8 cellular contexts compared by ENCODE assay signal in the genomic region with DNA sequence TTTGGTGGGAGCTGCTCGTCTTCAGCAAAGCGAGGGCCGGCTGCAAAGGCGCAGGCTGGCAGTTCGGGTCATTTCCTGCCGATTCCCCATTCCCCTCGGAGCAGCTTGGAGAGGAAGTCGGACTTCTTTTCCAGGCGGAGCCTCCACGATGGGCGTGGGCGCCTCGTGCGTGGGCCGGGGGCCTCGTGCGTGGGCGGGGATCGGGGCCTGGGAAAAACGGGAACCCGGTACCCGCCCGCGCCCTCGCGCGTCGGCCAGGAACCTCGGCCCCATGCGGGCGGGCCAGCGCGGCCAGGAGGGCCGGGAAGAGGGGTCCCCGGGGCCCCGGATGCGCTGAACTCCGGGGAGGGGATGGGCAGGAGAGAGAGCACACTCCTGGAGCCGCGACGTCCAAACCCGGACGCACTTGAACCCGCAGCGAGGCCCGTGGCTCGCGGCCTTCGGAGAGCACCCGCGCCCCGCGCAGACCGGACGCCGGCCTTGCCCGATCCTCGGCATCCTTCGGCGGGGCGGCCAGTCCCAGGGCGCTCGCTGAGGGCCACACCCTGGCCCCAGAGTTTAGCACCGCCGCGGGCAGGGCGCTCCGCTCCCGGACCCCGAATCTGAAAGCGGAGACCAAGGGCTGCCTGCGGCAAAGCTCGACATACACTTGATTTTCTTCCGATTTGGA.
DNase-seq lines count a peak whose midpoint lies in the region; ATAC-seq and TF ChIP-seq lines count a peak whose summit lies in the region.

No MANE protein-coding gene starts in this region.

- ATAC-seq in HG02678 (IDR thresholded peaks at IDR 0.05; ENCODE audit: unreplicated experiment): peak; percentile 31
- ATAC-seq in left lobe of liver: peak; percentile 61
- ATAC-seq in stimulated activated naive CD8-positive, alpha-beta T cell treated with anti-CD3 and anti-CD28 coated beads, Interleukin-15, amount 100 ng/mL, for 72 hours: peak; percentile 64

- no peak overlapping the region for H3K9ac ChIP-seq in mammary epithelial cell (ENCODE audit: insufficient read depth, low read length)

- intact Hi-C loops in mammary epithelial cell (cut with micrococcal nuclease): loop anchor here (1.0 kb wide), 6 partner anchors 83 to 510 kb away; partner anchors contain the start of gene MTX2

- no peaks in the 10 kb centered on the region for H4K20me1 ChIP-seq in mammary epithelial cell (ENCODE audit: insufficient read depth, low read length)

- BruUV-seq in mammary epithelial cell (replicated peaks; lab: Mats Ljungman, UMichigan): no TSS peak

- peaks cover 45% of the 10 kb centered on the region for H3K27me3 Mint-ChIP-seq in stimulated activated naive CD8-positive, alpha-beta T cell treated with anti-CD3 and anti-CD28 coated beads, Interleukin-15, amount 100 ng/mL, for 72 hours

- no peak for TF ChIP-seq CTCF in mammary epithelial cell (conservative IDR thresholded peaks at IDR 0.05 in 1 of 2, IDR thresholded peaks at IDR 0.05 in 1 of 2; ENCODE audit: extremely low read depth in 1 of 2, insufficient read depth in 1 of 2, low read depth in 1 of 2, low read length in 2 of 2)

- H3K4me3 ChIP-seq in mammary epithelial cell (replicated peaks in 1 of 3; ENCODE audit: insufficient read depth in 1 of 3, low read depth in 2 of 3, low read length in 3 of 3): peak overlapping the region; percentile 61 to 87 (median 81)

- peak overlapping the region; percentile 73 to 74 for H3K4me3 Mint-ChIP-seq in stimulated activated naive CD8-positive, alpha-beta T cell treated with anti-CD3 and anti-CD28 coated beads, Interleukin-15, amount 100 ng/mL, for 72 hours

- CTCF ChIA-PET in mammary epithelial cell (lab: Charles Lee; ENCODE audit: low non-redundant PET): no interaction called here

- no peaks in the 10 kb centered on the region for H3K36me3 ChIP-seq in mammary epithelial cell (ENCODE audit: insufficient read depth, low read length)

- in situ Hi-C loops in mammary epithelial cell (cut with MboI; ENCODE audit: low sequenced_read_pairs in 2 of 2): loop anchor here (5.0 to 25.0 kb wide), 3 partner anchors 175 to 513 kb away; partner anchors contain the start of genes HOXD8 (in 2 of the 2) and HOXD9 (in 1 of the 2)

- peaks cover 3% of the 10 kb centered on the region for H3K27me3 ChIP-seq in mammary epithelial cell (ENCODE audit: insufficient read depth, low read length)

- H3K4me1 Mint-ChIP-seq in stimulated activated naive CD8-positive, alpha-beta T cell treated with anti-CD3 and anti-CD28 coated beads, Interleukin-15, amount 100 ng/mL, for 72 hours: no peaks in the 10 kb centered on the region

- no peaks in the 10 kb centered on the region for H3K9me3 ChIP-seq in mammary epithelial cell (replicated peaks; ENCODE audit: insufficient read depth, low read length)

- H2AFZ ChIP-seq in mammary epithelial cell (ENCODE audit: low read depth, low read length): peak overlapping the region; percentile 93

- no peaks in the 10 kb centered on the region for H3K79me2 ChIP-seq in mammary epithelial cell (ENCODE audit: insufficient read depth, low read length)

- WGBS in mammary epithelial cell (ENCODE audit: low coverage, missing lambda C conversion rate): 7% methylated on average over 14 of the region's 74 CpGs

- dilution Hi-C loops in mammary epithelial cell (cut with HindIII; ENCODE audit: low sequenced_read_pairs): loop anchor here (10.0 kb wide), 1 partner anchor 503 kb away; no protein-coding TSS in a partner anchor

- DNase-seq in activated naive CD4-positive, alpha-beta T cell treated with Interleukin-2 at 50 U/mL for 16 hours: peak; percentile 8
- no peak for DNase-seq in activated naive CD4-positive, alpha-beta T cell (lab: John Stamatoyannopoulos, UW)
- DNase-seq in NCI-H69 (lab: John Stamatoyannopoulos, UW) (peak; percentile 78), mammary epithelial cell (peak; percentile 39), left lobe of liver (ENCODE audit: low spot score) (peak; percentile 47), NCI-H1436 treated with DMSO at 0.1 percent for 48 hours (lab: John Stamatoyannopoulos, UW) (no peak)
- no peak for DNase-seq in stimulated activated naive CD8-positive, alpha-beta T cell treated with anti-CD3 and anti-CD28 coated beads, Interleukin-15, amount 100 ng/mL, for 72 hours

- H3K27ac Mint-ChIP-seq in stimulated activated naive CD8-positive, alpha-beta T cell treated with anti-CD3 and anti-CD28 coated beads, Interleukin-15, amount 100 ng/mL, for 72 hours: no peak overlapping the region

- H3K4me1 ChIP-seq in mammary epithelial cell (ENCODE audit: insufficient read depth, low read length): peaks cover 35% of the 10 kb centered on the region

- no peaks in the 10 kb centered on the region for H3K9me3 Mint-ChIP-seq in stimulated activated naive CD8-positive, alpha-beta T cell treated with anti-CD3 and anti-CD28 coated beads, Interleukin-15, amount 100 ng/mL, for 72 hours

- peak overlapping the region; percentile 3 for H3K27ac ChIP-seq in mammary epithelial cell (ENCODE audit: insufficient read depth, low read depth, low read length)

- H3K4me2 ChIP-seq in mammary epithelial cell (ENCODE audit: insufficient read depth, low read depth, low read length): peak overlapping the region; percentile 92

Comparison
In these comparisons a context has a peak if more than half of its experiments do, and no peak if none do; other contexts are left out.
1. DNase-seq: peak in activated naive CD4-positive, alpha-beta T cell treated with Interleukin-2 at 50 U/mL for 16 hours (single experiment), NCI-H69 (single experiment), mammary epithelial cell (single experiment) and left lobe of liver (single experiment); none in activated naive CD4-positive, alpha-beta T cell (0 of 4), stimulated activated naive CD8-positive, alpha-beta T cell treated with anti-CD3 and anti-CD28 coated beads, Interleukin-15, amount 100 ng/mL, for 72 hours (0 of 2) and NCI-H1436 treated with DMSO at 0.1 percent for 48 hours (single experiment).
2. Peak in every context shown above with its lines, with median percentiles within 50 percentile points of each other: ATAC-seq.